Comparison of ENCODE assay signal across 8 cellular contexts in the genomic region with DNA sequence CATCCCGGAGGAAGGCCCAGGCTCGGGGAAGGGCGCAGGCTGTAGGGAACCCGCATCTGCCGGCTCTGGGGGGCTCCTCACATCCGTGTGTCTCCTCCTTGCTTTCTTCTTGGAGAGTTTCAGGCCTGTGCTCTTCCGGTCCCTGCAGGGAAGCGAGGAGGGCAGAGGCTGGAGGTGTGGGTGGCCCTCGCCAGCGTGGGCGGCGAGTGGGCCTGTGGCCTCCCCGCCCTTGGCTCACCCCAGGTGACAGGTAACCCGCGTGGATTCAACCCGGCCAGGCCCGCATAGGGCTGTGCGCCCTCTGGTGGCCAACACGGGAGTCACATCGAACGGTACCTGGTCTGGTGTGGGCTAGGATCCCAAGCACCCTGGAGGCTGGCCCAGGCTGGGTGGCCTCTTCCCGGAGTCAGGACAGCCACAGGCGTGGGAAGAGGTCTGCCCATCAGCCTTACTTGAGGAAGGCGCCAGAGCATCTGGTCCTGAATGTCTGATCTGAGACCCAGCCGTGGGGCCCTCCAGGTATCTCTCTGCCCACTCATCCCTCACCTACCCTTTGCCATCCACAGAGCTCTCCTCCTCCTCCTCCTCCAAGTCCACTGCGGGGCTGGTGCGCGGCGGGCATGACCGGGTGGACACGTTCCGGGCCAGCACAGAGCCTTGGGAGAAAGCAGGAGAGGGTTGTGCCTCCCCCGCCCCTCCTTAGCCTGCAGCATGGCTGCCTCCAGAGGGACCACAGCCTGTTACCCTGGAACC. TPM values are rescaled to one million over a fixed set of nuclear protein-coding genes. Genes with fewer than 3 reads are reported as not detected.
DNase-seq lines count a peak whose midpoint lies in the region; ATAC-seq, FAIRE-seq and TF ChIP-seq lines count a peak whose summit lies in the region.

No MANE protein-coding gene starts in this region.

- H3K9me3 ChIP-seq in testis: no peaks in the 10 kb centered on the region

- CTCF ChIA-PET in activated CD8-positive, alpha-beta memory T cell treated with anti-CD3 and anti-CD28 coated beads, Interleukin-2, amount 10 ng/mL, durations not matched to agents 7 days and 5 days (lab: Charles Lee): interaction anchor here (1.0 to 3.1 kb wide), 8 partner anchors 9 to 52 kb away, joined by 3 to 15 read pairs (median 8); a partner anchor contains a TSS

- H3K4me3 Mint-ChIP-seq in activated CD8-positive, alpha-beta memory T cell treated with anti-CD3 and anti-CD28 coated beads, Interleukin-2, amount 10 ng/mL, durations not matched to agents 7 days and 5 days: no peak overlapping the region
- no peak overlapping the region for H3K4me3 Mint-ChIP-seq in natural killer cell

- H3K9me3 Mint-ChIP-seq in activated CD8-positive, alpha-beta memory T cell treated with anti-CD3 and anti-CD28 coated beads, Interleukin-2, amount 10 ng/mL, durations not matched to agents 7 days and 5 days (ENCODE audit: low read depth): no peaks in the 10 kb centered on the region
- H3K9me3 Mint-ChIP-seq in natural killer cell: no peaks in the 10 kb centered on the region

- intact Hi-C loops in natural killer cell (cut with micrococcal nuclease) (loop anchor here (2.0 kb wide), 1 partner anchor 127 kb away; no protein-coding TSS in a partner anchor), testis (cut with DNase I; ENCODE audit: low total_unique reads) (no loop called here)

- H3K4me3 ChIP-seq in testis: no peak overlapping the region

- TF ChIP-seq CTCF in natural killer cell (IDR thresholded peaks at IDR 0.05) (peak; percentile 97), testis (IDR thresholded peaks at IDR 0.05) (peak; percentile 76 to 89 (median 78))

- no peak overlapping the region for H3K27ac Mint-ChIP-seq in activated CD8-positive, alpha-beta memory T cell treated with anti-CD3 and anti-CD28 coated beads, Interleukin-2, amount 10 ng/mL, durations not matched to agents 7 days and 5 days
- H3K27ac Mint-ChIP-seq in natural killer cell: no peak overlapping the region

- H3K27ac ChIP-seq in testis: no peak overlapping the region

- no peaks in the 10 kb centered on the region for H3K4me1 ChIP-seq in testis

- no peaks in the 10 kb centered on the region for H3K27me3 ChIP-seq in testis

- no peaks in the 10 kb centered on the region for H3K4me1 Mint-ChIP-seq in activated CD8-positive, alpha-beta memory T cell treated with anti-CD3 and anti-CD28 coated beads, Interleukin-2, amount 10 ng/mL, durations not matched to agents 7 days and 5 days
- H3K4me1 Mint-ChIP-seq in natural killer cell: peaks cover 0 to 7% of the 10 kb centered on the region in 2 donors

- no peaks in the 10 kb centered on the region for H3K36me3 ChIP-seq in testis (ENCODE audit: low read depth, missing control alignments)

- WGBS in testis, 2 donors: 46 to 47% methylated on average over 16 to 24 of the region's 33 CpGs

- peak; percentile 91 for ATAC-seq in activated CD8-positive, alpha-beta memory T cell treated with anti-CD3 and anti-CD28 coated beads, Interleukin-2, amount 10 ng/mL, durations not matched to agents 7 days and 5 days
- ATAC-seq in natural killer cell (peak; percentile 83 to 97 (median 95)), GM18511 (IDR thresholded peaks at IDR 0.05; ENCODE audit: unreplicated experiment) (no peak)

- TF ChIP-seq POLR2A in testis (IDR thresholded peaks at IDR 0.05): no peak

- H3K27me3 Mint-ChIP-seq in activated CD8-positive, alpha-beta memory T cell treated with anti-CD3 and anti-CD28 coated beads, Interleukin-2, amount 10 ng/mL, durations not matched to agents 7 days and 5 days: no peaks in the 10 kb centered on the region
- peaks cover 0 to 5% of the 10 kb centered on the region in 2 donors for H3K27me3 Mint-ChIP-seq in natural killer cell (ENCODE audit: low read depth in 2 of 2)

- DNase-seq in AG08395 (ENCODE audit: low spot score) (peak; percentile 76), GM18507 (ENCODE audit: extremely low spot score, insufficient read length, low read depth) (peak; percentile 71), NCI-H2171 (lab: John Stamatoyannopoulos, UW) (peak; percentile 33), epidermal melanocyte (ENCODE audit: insufficient read length, low spot score) (peak; percentile 87), natural killer cell (peak; percentile 69), testis (peak; percentile 83)
- DNase-seq in activated CD8-positive, alpha-beta memory T cell treated with anti-CD3 and anti-CD28 coated beads, Interleukin-2, amount 10 ng/mL, durations not matched to agents 7 days and 5 days: peak; percentile 79

- peak; percentile 60 for FAIRE-seq in GM18507 (lab: Jason Lieb, UNC)

- H3K36me3 Mint-ChIP-seq in activated CD8-positive, alpha-beta memory T cell treated with anti-CD3 and anti-CD28 coated beads, Interleukin-2, amount 10 ng/mL, durations not matched to agents 7 days and 5 days: no peaks in the 10 kb centered on the region
- H3K36me3 Mint-ChIP-seq in natural killer cell: no peaks in the 10 kb centered on the region

RNA-seq across cellular contexts. Expression of a gene that starts 9.6 kb away (rescaled TPM):
- 10 to 100 TPM; 54.3 to 71.6 TPM for total RNA-seq in activated CD8-positive, alpha-beta memory T cell treated with anti-CD3 and anti-CD28 coated beads, Interleukin-2, amount 10 ng/mL, durations not matched to agents 7 days and 5 days
- total RNA-seq in natural killer cell: 10 to 100 TPM; 14.5 to 41.5 (median 19.9) TPM
- 10 to 100 TPM; 13.4 to 14.0 TPM for total RNA-seq in testis
- polyA plus RNA-seq in testis (ENCODE audit: insufficient read depth, low read depth, low replicate concordance): 6.2 TPM

RNA-seq across cellular contexts. Expression of a gene that starts 15.9 kb away (rescaled TPM):
- 1 to 10 TPM; 1.1 to 1.7 TPM for total RNA-seq in activated CD8-positive, alpha-beta memory T cell treated with anti-CD3 and anti-CD28 coated beads, Interleukin-2, amount 10 ng/mL, durations not matched to agents 7 days and 5 days
- total RNA-seq in natural killer cell (1 to 10 TPM in 1 of 3 donors, under 1 TPM in 2; 0.16 to 1.1 (median 0.54) TPM), testis (10 to 100 TPM; 13.7 to 16.4 TPM)
- polyA plus RNA-seq in testis (ENCODE audit: insufficient read depth, low read depth, low replicate concordance): 8.1 TPM

RNA-seq across cellular contexts. Expression of a gene that starts 51.0 kb away (rescaled TPM):
- under 1 TPM; 0.32 to 0.89 TPM for total RNA-seq in activated CD8-positive, alpha-beta memory T cell treated with anti-CD3 and anti-CD28 coated beads, Interleukin-2, amount 10 ng/mL, durations not matched to agents 7 days and 5 days
- total RNA-seq in natural killer cell: 1 to 10 TPM; 1.1 to 2.0 (median 1.7) TPM
- 100 to 1,000 TPM; 396 to 404 TPM for total RNA-seq in testis
- 270 TPM for polyA plus RNA-seq in testis (ENCODE audit: insufficient read depth, low read depth, low replicate concordance)

RNA-seq across cellular contexts. Expression of a gene that starts 55.8 kb away (rescaled TPM):
- total RNA-seq in activated CD8-positive, alpha-beta memory T cell treated with anti-CD3 and anti-CD28 coated beads, Interleukin-2, amount 10 ng/mL, durations not matched to agents 7 days and 5 days: under 1 TPM in 1 of 2 experiments, not detected in 1; 0.52 TPM
- not detected for total RNA-seq in natural killer cell
- total RNA-seq in testis: 1 to 10 TPM; 2.4 to 5.0 TPM
- 2.6 TPM for polyA plus RNA-seq in testis (ENCODE audit: insufficient read depth, low read depth, low replicate concordance)

Comparison
In these comparisons a context has a peak if more than half of its experiments do, and no peak if none do; other contexts are left out.
1. DNase-seq: peak in every context shown above with its lines; median percentile 87 in epidermal melanocyte; 83 in testis; 79 in activated CD8-positive, alpha-beta memory T cell treated with anti-CD3 and anti-CD28 coated beads, Interleukin-2, amount 10 ng/mL, durations not matched to agents 7 days and 5 days; 76 in AG08395; 71 in GM18507; 69 in natural killer cell; 33 in NCI-H2171.
2. RNA of a gene that starts 15.9 kb away (total RNA-seq): 13.7 to 16.4 TPM in testis; 1.1 to 1.7 TPM in activated CD8-positive, alpha-beta memory T cell treated with anti-CD3 and anti-CD28 coated beads, Interleukin-2, amount 10 ng/mL, durations not matched to agents 7 days and 5 days and 0.16 to 1.1 TPM in natural killer cell; every median in the first group is over 4 times any median in the second.
3. RNA of a gene that starts 51.0 kb away (total RNA-seq): 396 to 404 TPM in testis; 1.1 to 2.0 TPM in natural killer cell and 0.32 to 0.89 TPM in activated CD8-positive, alpha-beta memory T cell treated with anti-CD3 and anti-CD28 coated beads, Interleukin-2, amount 10 ng/mL, durations not matched to agents 7 days and 5 days; every median in the first group is over 100 times any median in the second.